Comparison of ENCODE assay signal across 12 cellular contexts in the genomic region with DNA sequence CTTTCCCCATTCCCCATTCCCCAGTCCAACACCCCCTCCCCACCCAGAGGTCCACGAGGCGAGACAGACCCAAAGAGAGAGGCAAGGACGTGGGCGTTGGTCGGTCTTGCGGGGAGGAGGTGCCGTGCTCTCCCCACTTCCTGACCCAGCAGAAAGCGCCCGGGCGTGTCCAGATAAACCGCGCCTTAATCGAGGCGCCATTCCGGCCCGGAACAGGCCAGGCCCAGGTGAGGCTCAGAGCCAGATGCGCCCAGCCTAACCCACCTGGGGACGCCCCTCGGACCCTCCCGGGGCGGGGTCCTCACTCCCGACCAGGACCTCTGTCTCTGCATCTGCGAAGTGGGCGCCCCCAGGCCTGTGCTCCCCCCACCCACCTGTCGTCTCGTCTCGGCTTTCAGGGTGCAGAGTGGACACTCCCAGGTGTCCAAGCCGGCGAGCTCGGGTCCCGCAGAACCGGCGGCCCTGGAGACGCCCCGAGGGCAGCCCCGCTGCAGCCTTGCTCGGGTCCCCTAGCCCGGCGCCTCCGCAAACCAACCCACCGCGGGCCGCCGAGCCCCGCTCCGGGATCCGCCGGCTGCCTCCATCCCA. TPM values are rescaled to one million over a fixed set of nuclear protein-coding genes. Genes with fewer than 3 reads are reported as not detected.
DNase-seq lines count a peak whose midpoint lies in the region; ATAC-seq and TF ChIP-seq lines count a peak whose summit lies in the region.
"Had no signal": no experiment of that assay in that cellular context is flagged by ENCODE, and none has a peak within 500 bp of the region (broad histone marks: within the 10 kb centered on the region; RNA-seq: fewer than 3 reads in every experiment).

No MANE protein-coding gene starts in this region.

- H4K20me1 ChIP-seq in PC-9 (ENCODE audit: insufficient read depth): no peaks in the 10 kb centered on the region

- peaks cover 8% of the 10 kb centered on the region for H3K4me1 ChIP-seq in PC-9 (replicated peaks; ENCODE audit: insufficient read depth)

- no peak overlapping the region for H3K27ac Mint-ChIP-seq in activated naive CD4-positive, alpha-beta T cell treated with anti-CD3 and anti-CD28 coated beads, Interleukin-2, amount 10 ng/mL, durations not matched to agents 7 days and 5 days
- no peak overlapping the region for H3K27ac Mint-ChIP-seq in activated naive CD4-positive, alpha-beta T cell treated with anti-CD3 and anti-CD28 coated beads for 36 hours
- H3K27ac Mint-ChIP-seq in glutamatergic neuron (ENCODE audit: unreplicated experiment): no peak overlapping the region
- H3K27ac Mint-ChIP-seq in stimulated activated naive B cell treated with anti-CD40 and anti-IgM and Interleukin-4, amounts not matched to agents 10 μg/mL and 1 μg/mL and 100 μg/mL, for 72 hours: no peak overlapping the region
- H3K27ac Mint-ChIP-seq: activated naive CD8-positive, alpha-beta T cell treated with anti-CD3 and anti-CD28 coated beads, Interleukin-2, amount 50 U/mL, for 24 hours had no signal

- H3K9me2 ChIP-seq in PC-9 (ENCODE audit: insufficient read depth): no peaks in the 10 kb centered on the region

- H3K36me3 Mint-ChIP-seq in activated naive CD4-positive, alpha-beta T cell treated with anti-CD3 and anti-CD28 coated beads, Interleukin-2, amount 10 ng/mL, durations not matched to agents 7 days and 5 days: no peaks in the 10 kb centered on the region
- H3K36me3 Mint-ChIP-seq in activated naive CD4-positive, alpha-beta T cell treated with anti-CD3 and anti-CD28 coated beads for 36 hours (ENCODE audit: low read depth): no peaks in the 10 kb centered on the region
- H3K36me3 Mint-ChIP-seq in glutamatergic neuron (ENCODE audit: unreplicated experiment): no peaks in the 10 kb centered on the region
- H3K36me3 Mint-ChIP-seq in stimulated activated naive B cell treated with anti-CD40 and anti-IgM and Interleukin-4, amounts not matched to agents 10 μg/mL and 1 μg/mL and 100 μg/mL, for 72 hours: peaks cover 0 to 3% of the 10 kb centered on the region in 2 donors

- H2AFZ ChIP-seq in PC-9: peak overlapping the region; percentile 75

- H3F3A ChIP-seq in PC-9 (ENCODE audit: insufficient read depth, low read depth): peaks cover 15% of the 10 kb centered on the region; the same call in 1 of the 2 replicates

- H3K4me1 Mint-ChIP-seq in activated naive CD4-positive, alpha-beta T cell treated with anti-CD3 and anti-CD28 coated beads, Interleukin-2, amount 10 ng/mL, durations not matched to agents 7 days and 5 days: peaks cover 20% of the 10 kb centered on the region
- peaks cover 16% of the 10 kb centered on the region for H3K4me1 Mint-ChIP-seq in activated naive CD4-positive, alpha-beta T cell treated with anti-CD3 and anti-CD28 coated beads for 36 hours (ENCODE audit: low read depth)
- H3K4me1 Mint-ChIP-seq in glutamatergic neuron (ENCODE audit: low read depth, unreplicated experiment): peaks cover 9% of the 10 kb centered on the region
- peaks cover 20 to 36% of the 10 kb centered on the region in 2 donors for H3K4me1 Mint-ChIP-seq in stimulated activated naive B cell treated with anti-CD40 and anti-IgM and Interleukin-4, amounts not matched to agents 10 μg/mL and 1 μg/mL and 100 μg/mL, for 72 hours

- no peaks in the 10 kb centered on the region for H3K9me3 ChIP-seq in PC-9 (ENCODE audit: insufficient read depth, low read depth)

- BruUV-seq in PC-9 (replicated peaks; lab: Mats Ljungman, UMichigan): TSS peak; percentile 82

- H3K36me3 ChIP-seq in PC-9 (ENCODE audit: low read depth): no peaks in the 10 kb centered on the region

- no peaks in the 10 kb centered on the region for H3K79me2 ChIP-seq in PC-9 (ENCODE audit: low read depth)

- H3K27me3 Mint-ChIP-seq in activated naive CD4-positive, alpha-beta T cell treated with anti-CD3 and anti-CD28 coated beads, Interleukin-2, amount 10 ng/mL, durations not matched to agents 7 days and 5 days: peaks cover 96% of the 10 kb centered on the region
- H3K27me3 Mint-ChIP-seq in activated naive CD4-positive, alpha-beta T cell treated with anti-CD3 and anti-CD28 coated beads for 36 hours (ENCODE audit: low read depth): peaks cover 43% of the 10 kb centered on the region
- H3K27me3 Mint-ChIP-seq in glutamatergic neuron (ENCODE audit: unreplicated experiment): peaks cover 7% of the 10 kb centered on the region
- H3K27me3 Mint-ChIP-seq in stimulated activated naive B cell treated with anti-CD40 and anti-IgM and Interleukin-4, amounts not matched to agents 10 μg/mL and 1 μg/mL and 100 μg/mL, for 72 hours: peaks cover 52 to 76% of the 10 kb centered on the region in 2 donors

- TF ChIP-seq CTCF in PC-9 (conservative IDR thresholded peaks at IDR 0.05) (no peak), glutamatergic neuron (IDR thresholded peaks at IDR 0.05; ENCODE audit: partially characterized antibody, unreplicated experiment) (no peak)

- H3K4me3 Mint-ChIP-seq in activated naive CD4-positive, alpha-beta T cell treated with anti-CD3 and anti-CD28 coated beads, Interleukin-2, amount 10 ng/mL, durations not matched to agents 7 days and 5 days: peak overlapping the region; percentile 43
- no peak overlapping the region for H3K4me3 Mint-ChIP-seq in activated naive CD4-positive, alpha-beta T cell treated with anti-CD3 and anti-CD28 coated beads for 36 hours
- peak overlapping the region; percentile 38 for H3K4me3 Mint-ChIP-seq in glutamatergic neuron (ENCODE audit: unreplicated experiment)
- peak overlapping the region; percentile 53 to 56 for H3K4me3 Mint-ChIP-seq in stimulated activated naive B cell treated with anti-CD40 and anti-IgM and Interleukin-4, amounts not matched to agents 10 μg/mL and 1 μg/mL and 100 μg/mL, for 72 hours
- H3K4me3 Mint-ChIP-seq: activated naive CD8-positive, alpha-beta T cell treated with anti-CD3 and anti-CD28 coated beads, Interleukin-2, amount 50 U/mL, for 24 hours had no signal

- DNase-seq in activated naive CD4-positive, alpha-beta T cell treated with anti-CD3 and anti-CD28 coated beads, Interleukin-2, amount 10 ng/mL, durations not matched to agents 7 days and 5 days: peak; percentile 41
- no peak for DNase-seq in activated naive CD4-positive, alpha-beta T cell treated with anti-CD3 and anti-CD28 coated beads for 36 hours
- DNase-seq in PC-9 (no peak), glutamatergic neuron (no peak), NCI-H2029 treated with DMSO at 0.1 percent for 48 hours (lab: John Stamatoyannopoulos, UW) (no peak)
- DNase-seq in stimulated activated naive B cell treated with anti-CD40 and anti-IgM and Interleukin-4, amounts not matched to agents 10 μg/mL and 1 μg/mL and 100 μg/mL, for 72 hours: no peak
- DNase-seq: activated naive CD8-positive, alpha-beta T cell treated with anti-CD3 and anti-CD28 coated beads, Interleukin-2, amount 50 U/mL, for 24 hours; NCI-H187 treated with DMSO at 0.1 percent for 48 hours; T-helper 9 cell had no signal

- no peaks in the 10 kb centered on the region for H3K9me3 Mint-ChIP-seq in activated naive CD4-positive, alpha-beta T cell treated with anti-CD3 and anti-CD28 coated beads, Interleukin-2, amount 10 ng/mL, durations not matched to agents 7 days and 5 days
- H3K9me3 Mint-ChIP-seq in activated naive CD4-positive, alpha-beta T cell treated with anti-CD3 and anti-CD28 coated beads for 36 hours: no peaks in the 10 kb centered on the region
- peaks cover 7% of the 10 kb centered on the region for H3K9me3 Mint-ChIP-seq in glutamatergic neuron (ENCODE audit: unreplicated experiment)
- H3K9me3 Mint-ChIP-seq in stimulated activated naive B cell treated with anti-CD40 and anti-IgM and Interleukin-4, amounts not matched to agents 10 μg/mL and 1 μg/mL and 100 μg/mL, for 72 hours: no peaks in the 10 kb centered on the region
- H3K9me3 Mint-ChIP-seq: activated naive CD8-positive, alpha-beta T cell treated with anti-CD3 and anti-CD28 coated beads, Interleukin-2, amount 50 U/mL, for 24 hours had no signal

- intact Hi-C loops in activated naive CD4-positive, alpha-beta T cell treated with anti-CD3 and anti-CD28 coated beads for 36 hours (cut with micrococcal nuclease): no loop called here
- intact Hi-C loops in PC-9 (cut with micrococcal nuclease; ENCODE audit: unreplicated experiment): loop anchor here (5.0 kb wide), 1 partner anchor 91 kb away; no protein-coding TSS in a partner anchor

- no peaks in the 10 kb centered on the region for H3K27me3 ChIP-seq in PC-9 (ENCODE audit: insufficient read depth, low read depth)

- H3K4me3 ChIP-seq in PC-9: peak overlapping the region; percentile 71

- H3K27ac ChIP-seq in PC-9: peak overlapping the region; percentile 94
- H3K27ac ChIP-seq: C4-2B had no signal

- POLR2A ChIA-PET in PC-9 (lab: Charles Lee; ENCODE audit: unreplicated experiment): interaction anchor here (0.6 kb wide), 1 partner anchor 95 kb away, joined by 14 read pairs; no protein-coding TSS in a partner anchor

- peak overlapping the region; percentile 87 for H3K4me2 ChIP-seq in PC-9

- ATAC-seq in stimulated activated naive B cell treated with anti-CD40 and anti-IgM and Interleukin-4, amounts not matched to agents 10 μg/mL and 1 μg/mL and 100 μg/mL, for 72 hours (replicated peaks): peak in 1 of 2 donors; percentile 37
- ATAC-seq in GM18868 (IDR thresholded peaks at IDR 0.05; ENCODE audit: unreplicated experiment) (no peak), HG02571 (IDR thresholded peaks at IDR 0.05; ENCODE audit: unreplicated experiment) (no peak)

- CTCF ChIA-PET in activated naive CD4-positive, alpha-beta T cell treated with anti-CD3 and anti-CD28 coated beads, Interleukin-2, amount 10 ng/mL, durations not matched to agents 7 days and 5 days (lab: Charles Lee): no interaction called here
- CTCF ChIA-PET in activated naive CD4-positive, alpha-beta T cell treated with anti-CD3 and anti-CD28 coated beads for 36 hours (lab: Charles Lee): interaction anchor here (0.6 kb wide), 1 partner anchor 69 kb away, joined by 3 read pairs; no protein-coding TSS in a partner anchor
- CTCF ChIA-PET in PC-9 (lab: Charles Lee): no interaction called here

RNA-seq across cellular contexts. Expression of gene ONECUT3, which starts 5.1 kb away (rescaled TPM):
- total RNA-seq in activated naive CD4-positive, alpha-beta T cell treated with anti-CD3 and anti-CD28 coated beads for 36 hours: not detected
- total RNA-seq in PC-9 (2021) (0.05 TPM in 1 of 2 replicates, not detected in the other), glutamatergic neuron (ENCODE audit: unreplicated experiment) (15.4 TPM)

Comparison
In these comparisons a context has a peak if more than half of its experiments do, and no peak if none do; other contexts are left out.
1. RNA of gene ONECUT3, which starts 5.1 kb away (total RNA-seq): 15.4 TPM in glutamatergic neuron (single experiment); 0.05 TPM in PC-9 and not detected in activated naive CD4-positive, alpha-beta T cell treated with anti-CD3 and anti-CD28 coated beads for 36 hours; every median in the first group is over 10 times any median in the second.